In genomic region chr16:3467920-3468319, GRCh38 we compare ENCODE assay signal across 13 cellular contexts. TPM values are rescaled to one million over a fixed set of nuclear protein-coding genes. Genes with fewer than 3 reads are reported as not detected.
DNase-seq lines count a peak whose midpoint lies in the region; ATAC-seq and TF ChIP-seq lines count a peak whose summit lies in the region.
"Had no signal": no experiment of that assay in that cellular context is flagged by ENCODE, and none has a peak within 500 bp of the region (broad histone marks: within the 10 kb centered on the region; RNA-seq: fewer than 3 reads in every experiment).

No MANE protein-coding gene starts in this region.

- TF ChIP-seq POLR2A in gastrocnemius medialis (IDR thresholded peaks at IDR 0.05), result no peak

- H3K79me2 ChIP-seq in mammary epithelial cell (ENCODE audit: insufficient read depth, low read length), result peaks cover 99% of the 10 kb centered on the region

- no peak for TF ChIP-seq CTCF in Caco-2 (IDR thresholded peaks at IDR 0.05; ENCODE audit: insufficient read depth in 1 of 2, low read depth in 1 of 2, low read length in 1 of 2, severe bottlenecking in 1 of 2, unreplicated experiment in 1 of 2)
- no peak for TF ChIP-seq CTCF in mammary epithelial cell (conservative IDR thresholded peaks at IDR 0.05 in 1 of 2, IDR thresholded peaks at IDR 0.05 in 1 of 2; ENCODE audit: extremely low read depth in 1 of 2, insufficient read depth in 1 of 2, low read depth in 1 of 2, low read length in 2 of 2)
- no peak for TF ChIP-seq CTCF in gastrocnemius medialis (IDR thresholded peaks at IDR 0.05 in 4 of 5, conservative IDR thresholded peaks at IDR 0.05 in 1 of 5)

- H2AFZ ChIP-seq in mammary epithelial cell (ENCODE audit: low read depth, low read length), result no peak overlapping the region

- intact Hi-C loops in Caco-2 (cut with micrococcal nuclease; ENCODE audit: unreplicated experiment) (no loop called here), mammary epithelial cell (cut with micrococcal nuclease) (no loop called here), gastrocnemius medialis (cut with DNase I; ENCODE audit: low total_unique reads) (no loop called here)

- POLR2A ChIA-PET in Caco-2 (lab: Charles Lee), result no interaction called here

- no peak for ATAC-seq in gastrocnemius medialis

- no peaks in the 10 kb centered on the region for H3K9me3 Mint-ChIP-seq in Caco-2 (ENCODE audit: unreplicated experiment)

- peaks cover 4% of the 10 kb centered on the region for H4K20me1 ChIP-seq in mammary epithelial cell (ENCODE audit: insufficient read depth, low read length)

- H3K27ac ChIP-seq in mammary epithelial cell (ENCODE audit: insufficient read depth, low read depth, low read length) (no peak overlapping the region), gastrocnemius medialis (no peak overlapping the region)

- CTCF ChIA-PET in Caco-2 (lab: Charles Lee) (no interaction called here), mammary epithelial cell (lab: Charles Lee; ENCODE audit: low non-redundant PET) (no interaction called here)

- no peaks in the 10 kb centered on the region for H3K27me3 ChIP-seq in Caco-2 (replicated peaks; ENCODE audit: control insufficient read depth, insufficient read depth, low read length)
- no peaks in the 10 kb centered on the region for H3K27me3 ChIP-seq in mammary epithelial cell (ENCODE audit: insufficient read depth, low read length)
- no peaks in the 10 kb centered on the region for H3K27me3 ChIP-seq in gastrocnemius medialis
- H3K27me3 ChIP-seq: cardiac muscle cell had no signal

- in situ Hi-C loops in mammary epithelial cell (cut with MboI; ENCODE audit: low sequenced_read_pairs in 2 of 2), result no loop called here
- in situ Hi-C loops in gastrocnemius medialis (cut with MboI; ENCODE audit: low sequenced_read_pairs in 4 of 4), result no loop called here

- H3K27me3 Mint-ChIP-seq in Caco-2 (ENCODE audit: insufficient read depth, unreplicated experiment), result no peaks in the 10 kb centered on the region

- no TSS peak for BruUV-seq in Caco-2 (replicated peaks; lab: Mats Ljungman, UMichigan)
- no TSS peak for BruUV-seq in mammary epithelial cell (replicated peaks; lab: Mats Ljungman, UMichigan)

- no peak overlapping the region for H3K4me2 ChIP-seq in mammary epithelial cell (ENCODE audit: insufficient read depth, low read depth, low read length)

- peaks cover 51% of the 10 kb centered on the region for H3K36me3 Mint-ChIP-seq in Caco-2 (ENCODE audit: insufficient read depth, unreplicated experiment)

- H3K4me3 Mint-ChIP-seq in Caco-2 (ENCODE audit: unreplicated experiment), result no peak overlapping the region

- H3K4me3 ChIP-seq in Caco-2 (ENCODE audit: low read depth, low read length) (no peak overlapping the region), mammary epithelial cell (replicated peaks in 1 of 3; ENCODE audit: insufficient read depth in 1 of 3, low read depth in 2 of 3, low read length in 3 of 3) (no peak overlapping the region), gastrocnemius medialis (no peak overlapping the region)
- H3K4me3 ChIP-seq in Jurkat, Clone E6-1 (ENCODE audit: low read length), result no peak overlapping the region
- H3K4me3 ChIP-seq: cardiac muscle cell had no signal

- DNase-seq in Caco-2 (no peak), mammary epithelial cell (peak; percentile 33), left kidney (ENCODE audit: low read depth, low spot score) (peak; percentile 20), GF-D8 (lab: John Stamatoyannopoulos, UW) (no peak), AML-193 (lab: John Stamatoyannopoulos, UW) (no peak), NCI-H1436 treated with DMSO at 0.1 percent for 48 hours (lab: John Stamatoyannopoulos, UW) (no peak), gastrocnemius medialis (no peak)
- DNase-seq in Jurkat, Clone E6-1 (ENCODE audit: low read depth, low spot score), result peak; percentile 78
- DNase-seq: stimulated activated naive CD4-positive, alpha-beta T cell; SW 1271 had no signal

- 88% methylated on average over 4 of the region's 4 CpGs for WGBS in mammary epithelial cell (ENCODE audit: low coverage, missing lambda C conversion rate)

- H3K9me3 ChIP-seq in Caco-2 (no peaks in the 10 kb centered on the region), mammary epithelial cell (replicated peaks; ENCODE audit: insufficient read depth, low read length) (no peaks in the 10 kb centered on the region), gastrocnemius medialis (no peaks in the 10 kb centered on the region)

- dilution Hi-C loops in mammary epithelial cell (cut with HindIII; ENCODE audit: low sequenced_read_pairs), result no loop called here

- no peak overlapping the region for H3K9ac ChIP-seq in mammary epithelial cell (ENCODE audit: insufficient read depth, low read length)

- H3K27ac Mint-ChIP-seq in Caco-2 (ENCODE audit: unreplicated experiment), result peak overlapping the region; percentile 55

- peaks cover 9% of the 10 kb centered on the region for H3K4me1 Mint-ChIP-seq in Caco-2 (ENCODE audit: low read depth, unreplicated experiment)

- H3K36me3 ChIP-seq in Caco-2 (ENCODE audit: control insufficient read depth, insufficient read depth, low read length), result peaks cover 1% of the 10 kb centered on the region; the same call in 1 of the 2 replicates
- no peaks in the 10 kb centered on the region for H3K36me3 ChIP-seq in mammary epithelial cell (ENCODE audit: insufficient read depth, low read length)
- peaks cover 0 to 6% of the 10 kb centered on the region in 2 donors for H3K36me3 ChIP-seq in gastrocnemius medialis
- H3K36me3 ChIP-seq: cardiac muscle cell had no signal

- H3K4me1 ChIP-seq in Caco-2 (no peaks in the 10 kb centered on the region), mammary epithelial cell (ENCODE audit: insufficient read depth, low read length) (no peaks in the 10 kb centered on the region), gastrocnemius medialis (peaks cover 37 to 45% of the 10 kb centered on the region in 2 donors)

RNA-seq across cellular contexts. Expression of gene NAA60, which starts 24.4 kb away (rescaled TPM):
- total RNA-seq in Caco-2 (2022) (84.9 and 92.8 TPM in 2 replicates), mammary epithelial cell (10 to 100 TPM; 16.0 to 37.8 TPM), gastrocnemius medialis (10 to 100 TPM; 14.2 to 16.7 (median 15.4) TPM)
- polyA plus RNA-seq in Jurkat, Clone E6-1 (2012; ENCODE audit: insufficient read depth, insufficient read length), result 38.6 TPM
- polyA plus RNA-seq in mammary epithelial cell, result 19.9 TPM
- 13.6 TPM for polyA minus RNA-seq in mammary epithelial cell

RNA-seq across cellular contexts. Expression of gene ZNF597, which starts 24.6 kb away (rescaled TPM):
- total RNA-seq in Caco-2 (2022), result 3.7 and 3.8 TPM in 2 replicates
- 1.4 TPM for polyA plus RNA-seq in Jurkat, Clone E6-1 (2012; ENCODE audit: insufficient read depth, insufficient read length)
- 1 to 10 TPM; 2.4 to 3.8 TPM for total RNA-seq in mammary epithelial cell
- 1.00 TPM for polyA plus RNA-seq in mammary epithelial cell
- polyA minus RNA-seq in mammary epithelial cell, result 0.72 TPM
- 1 to 10 TPM in 1 of 4 donors, under 1 TPM in 3; 0.81 to 1.3 (median 0.96) TPM for total RNA-seq in gastrocnemius medialis

RNA-seq across cellular contexts. Expression of gene C16orf90, which starts 27.4 kb away (rescaled TPM):
- total RNA-seq in Caco-2 (2022) (not detected in 2 replicates), mammary epithelial cell (not detected), gastrocnemius medialis (not detected)
- polyA plus RNA-seq in Jurkat, Clone E6-1 (2012; ENCODE audit: insufficient read depth, insufficient read length), result not detected
- not detected for polyA plus RNA-seq in mammary epithelial cell
- polyA minus RNA-seq in mammary epithelial cell, result not detected
- total RNA-seq: cardiac muscle cell, G401, mononuclear cell had no signal
- polyA plus RNA-seq: cardiac muscle cell had no signal

RNA-seq across cellular contexts. Expression of gene CLUAP1, which starts 32.9 kb away (rescaled TPM):
- 11.8 and 20.2 TPM in 2 replicates for total RNA-seq in Caco-2 (2022)
- polyA plus RNA-seq in Jurkat, Clone E6-1 (2012; ENCODE audit: insufficient read depth, insufficient read length), result 22.1 TPM
- 10 to 100 TPM; 12.0 to 19.1 TPM for total RNA-seq in mammary epithelial cell
- polyA plus RNA-seq in mammary epithelial cell, result 7.5 TPM
- polyA minus RNA-seq in mammary epithelial cell, result 43.1 TPM
- 10 to 100 TPM in 3 of 4 donors, 1 to 10 TPM in 1; 8.2 to 24.3 (median 14.5) TPM for total RNA-seq in gastrocnemius medialis

Comparison
In these comparisons a context has a peak if more than half of its experiments do, and no peak if none do; other contexts are left out.
1. DNase-seq: peak in Jurkat, Clone E6-1 (single experiment), mammary epithelial cell (single experiment) and left kidney (single experiment); none in Caco-2 (0 of 2), GF-D8 (single experiment), AML-193 (0 of 2), NCI-H1436 treated with DMSO at 0.1 percent for 48 hours (single experiment) and gastrocnemius medialis (0 of 2).